In the genomic region with DNA sequence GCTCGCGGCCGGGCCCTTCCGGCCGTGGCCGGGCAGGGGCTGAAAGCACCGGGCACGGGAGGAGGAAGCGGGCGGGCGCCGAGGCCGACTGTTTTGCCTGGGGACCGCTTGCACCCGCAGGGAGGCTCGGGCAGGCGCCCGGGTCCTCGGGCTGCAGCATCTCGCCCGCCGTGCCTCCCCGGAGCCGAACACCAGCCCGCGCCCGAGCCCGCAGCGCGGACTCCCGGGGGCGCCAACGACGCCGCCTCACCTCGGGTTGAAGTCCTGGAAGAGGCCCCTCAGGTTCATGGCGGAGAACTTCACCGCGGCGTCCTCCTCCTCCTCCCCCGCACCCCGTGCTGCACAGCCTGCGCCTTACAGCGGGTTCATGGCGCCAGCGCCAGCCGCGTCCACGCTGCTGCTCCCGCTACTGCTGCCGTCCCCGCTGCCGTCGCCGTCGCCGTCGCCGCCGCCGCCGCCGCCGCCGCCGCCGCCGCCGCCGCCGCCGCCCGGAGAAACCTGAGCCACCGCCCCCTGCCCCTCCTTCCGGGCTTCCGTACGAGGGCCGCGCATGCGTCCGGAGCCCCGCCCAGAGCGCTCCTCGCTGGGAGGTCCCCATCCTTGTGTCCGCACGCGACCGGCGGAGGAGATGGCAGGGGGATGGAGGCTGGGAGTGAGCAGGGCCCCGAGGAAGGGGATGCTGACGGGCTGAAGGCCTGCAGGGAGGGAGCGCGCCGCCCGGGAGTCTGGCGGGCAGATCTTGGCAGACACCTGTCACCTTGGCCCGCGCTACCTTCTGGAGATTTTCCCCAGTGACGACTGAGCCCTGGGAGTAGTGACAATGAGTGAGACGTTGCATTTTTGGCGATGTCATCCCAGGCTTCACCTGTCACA, we compare ENCODE assay signal across 8 cellular contexts.
DNase-seq lines count a peak whose midpoint lies in the region; ATAC-seq and TF ChIP-seq lines count a peak whose summit lies in the region.

TMEM185A (minus strand) TSS at position 500 of the 873 bp plus-strand sequence; CDS start at position 288, 212 bp downstream.

- peak within 1 kb of the TSS; percentile 56 for H3K4me3 ChIP-seq in astrocyte of the cerebellum (ENCODE audit: low read depth, low read length)
- peak within 1 kb of the TSS; percentile 92 for H3K4me3 ChIP-seq in iPS DF 6.9 (ENCODE audit: low read length)
- H3K4me3 ChIP-seq in skeletal muscle cell (ENCODE audit: low read depth, low read length): peak within 1 kb of the TSS; percentile 61

- peaks cover 2% of the 10 kb centered on the region; the same call in 1 of the 2 replicates for H3K27me3 ChIP-seq in iPS DF 6.9 (ENCODE audit: control insufficient read depth, insufficient read depth, low read length)

- TF ChIP-seq POLR2A in GM15510 (IDR thresholded peaks at IDR 0.05; ENCODE audit: borderline replicate concordance, extremely low read depth, insufficient read length): peak; percentile 64

- DNase-seq in NCI-H1105 treated with DMSO at 0.1 percent for 48 hours (lab: John Stamatoyannopoulos, UW) (peak; percentile 82), T1000 (lab: John Stamatoyannopoulos, UW) (peak; percentile 7), astrocyte of the cerebellum (ENCODE audit: low read depth) (peak; percentile 9), iPS DF 6.9 (ENCODE audit: low read depth, low spot score) (peak; percentile 18), skeletal muscle cell (ENCODE audit: low read depth) (no peak), 8988T (no peak)

- no peak within 1 kb of the TSS for H3K27ac ChIP-seq in iPS DF 6.9 (ENCODE audit: low read length)

- WGBS in iPS DF 6.9 (ENCODE audit: insufficient coverage, insufficient read length): no CpG with 5 or more reads among the region's 101 CpGs

- TF ChIP-seq CTCF in astrocyte of the cerebellum (IDR thresholded peaks at IDR 0.05; ENCODE audit: low read depth, low read length, missing control alignments): no peak

- in situ Hi-C loops in astrocyte of the cerebellum (cut with HindIII; ENCODE audit: low sequenced_read_pairs): no loop called here

- no peaks in the 10 kb centered on the region for H3K9me3 ChIP-seq in iPS DF 6.9 (ENCODE audit: control insufficient read depth, insufficient read depth, low read length)

- H3K36me3 ChIP-seq in iPS DF 6.9 (ENCODE audit: control insufficient read depth, insufficient read depth, low read length): no peaks in the 10 kb centered on the region

- peak; percentile 90 for ATAC-seq in HG02642 (IDR thresholded peaks at IDR 0.05; ENCODE audit: poor library complexity, unreplicated experiment)

- no peaks in the 10 kb centered on the region for H3K4me1 ChIP-seq in iPS DF 6.9 (ENCODE audit: control insufficient read depth, insufficient read depth, low read length)

Comparison
In these comparisons a context has a peak if more than half of its experiments do, and no peak if none do; other contexts are left out.
1. DNase-seq: peak in NCI-H1105 treated with DMSO at 0.1 percent for 48 hours (single experiment), T1000 (single experiment), astrocyte of the cerebellum (single experiment) and iPS DF 6.9 (single experiment); none in skeletal muscle cell (single experiment) and 8988T (single experiment).
2. Peak in every context shown above with its lines, with median percentiles within 50 percentile points of each other: H3K4me3 ChIP-seq.